ENCODE assay signal across 1 cellular context in the genomic region with DNA sequence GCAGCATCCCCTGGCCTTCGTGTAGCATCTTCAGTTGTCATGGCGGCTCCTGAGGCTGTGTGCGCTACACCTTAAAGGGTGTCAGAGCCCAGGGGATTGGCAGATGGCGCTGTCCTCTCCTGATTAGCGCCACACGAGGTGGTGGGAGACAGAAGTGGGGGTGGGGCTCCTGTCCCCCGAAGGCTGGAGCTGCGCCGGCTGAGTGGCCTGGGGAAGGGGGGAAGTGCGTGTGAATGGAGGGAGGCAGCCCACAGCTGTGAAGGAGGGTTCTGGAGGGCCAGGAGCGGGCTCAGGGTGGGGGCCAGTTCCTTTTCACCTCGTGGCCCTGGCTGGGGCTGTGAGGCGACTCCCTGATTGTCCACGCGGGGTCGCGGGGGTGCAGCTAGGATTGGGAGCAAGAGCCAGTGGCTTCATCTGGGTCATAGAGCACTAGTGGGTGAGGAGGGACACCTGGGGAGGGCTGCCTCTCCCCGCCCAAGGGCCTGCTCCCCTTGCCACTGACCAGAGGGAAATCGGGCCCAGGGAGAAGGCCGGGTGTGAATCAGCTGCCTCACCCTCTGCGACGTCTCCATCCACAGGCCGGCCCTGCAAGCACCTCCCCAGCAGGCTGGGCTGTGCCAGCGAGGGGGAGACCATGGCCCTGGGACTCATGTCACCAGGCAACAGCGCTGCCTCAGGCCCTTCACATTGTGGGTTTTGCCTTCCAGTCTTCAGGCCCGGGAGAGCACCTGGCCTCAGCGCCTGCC.
A peak's percentile ranks its signal among the peaks of the same experiment; 100 is the strongest.
TF ChIP-seq lines count a peak whose summit lies in the region.

No MANE protein-coding gene starts in this region.

TF ChIP-seq in K562, 482 proteins besides CTCF, POLR2A, EP300 and RAD21 (continued from another document and continues in another):
- TF ChIP-seq, protein P1, sequence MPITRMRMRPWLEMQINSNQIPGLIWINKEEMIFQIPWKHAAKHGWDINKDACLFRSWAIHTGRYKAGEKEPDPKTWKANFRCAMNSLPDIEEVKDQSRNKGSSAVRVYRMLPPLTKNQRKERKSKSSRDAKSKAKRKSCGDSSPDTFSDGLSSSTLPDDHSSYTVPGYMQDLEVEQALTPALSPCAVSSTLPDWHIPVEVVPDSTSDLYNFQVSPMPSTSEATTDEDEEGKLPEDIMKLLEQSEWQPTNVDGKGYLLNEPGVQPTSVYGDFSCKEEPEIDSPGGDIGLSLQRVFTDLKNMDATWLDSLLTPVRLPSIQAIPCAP (CRISPR knock-in tag; IDR thresholded peaks at IDR 0.05; ENCODE audit: borderline replicate concordance) = no peak
- no peak for TF ChIP-seq CBX8 (IDR thresholded peaks at IDR 0.05; ENCODE audit: borderline replicate concordance, extremely low read depth, low read depth, low read length, poor library complexity, severe bottlenecking)
- TF ChIP-seq SMARCE1 (IDR thresholded peaks at IDR 0.05) = no peak
- TF ChIP-seq HIVEP1 (CRISPR knock-in tag; IDR thresholded peaks at IDR 0.05) = no peak
- no peak for TF ChIP-seq ETV1 (tag; conservative IDR thresholded peaks at IDR 0.05; ENCODE audit: low read depth)
- TF ChIP-seq, protein P2, sequence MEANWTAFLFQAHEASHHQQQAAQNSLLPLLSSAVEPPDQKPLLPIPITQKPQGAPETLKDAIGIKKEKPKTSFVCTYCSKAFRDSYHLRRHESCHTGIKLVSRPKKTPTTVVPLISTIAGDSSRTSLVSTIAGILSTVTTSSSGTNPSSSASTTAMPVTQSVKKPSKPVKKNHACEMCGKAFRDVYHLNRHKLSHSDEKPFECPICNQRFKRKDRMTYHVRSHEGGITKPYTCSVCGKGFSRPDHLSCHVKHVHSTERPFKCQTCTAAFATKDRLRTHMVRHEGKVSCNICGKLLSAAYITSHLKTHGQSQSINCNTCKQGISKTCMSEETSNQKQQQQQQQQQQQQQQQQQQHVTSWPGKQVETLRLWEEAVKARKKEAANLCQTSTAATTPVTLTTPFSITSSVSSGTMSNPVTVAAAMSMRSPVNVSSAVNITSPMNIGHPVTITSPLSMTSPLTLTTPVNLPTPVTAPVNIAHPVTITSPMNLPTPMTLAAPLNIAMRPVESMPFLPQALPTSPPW (CRISPR knock-in tag; IDR thresholded peaks at IDR 0.05) = peak; percentile 76
- no peak for TF ChIP-seq BCL6 (CRISPR knock-in tag; IDR thresholded peaks at IDR 0.05)
- TF ChIP-seq, protein P3, sequence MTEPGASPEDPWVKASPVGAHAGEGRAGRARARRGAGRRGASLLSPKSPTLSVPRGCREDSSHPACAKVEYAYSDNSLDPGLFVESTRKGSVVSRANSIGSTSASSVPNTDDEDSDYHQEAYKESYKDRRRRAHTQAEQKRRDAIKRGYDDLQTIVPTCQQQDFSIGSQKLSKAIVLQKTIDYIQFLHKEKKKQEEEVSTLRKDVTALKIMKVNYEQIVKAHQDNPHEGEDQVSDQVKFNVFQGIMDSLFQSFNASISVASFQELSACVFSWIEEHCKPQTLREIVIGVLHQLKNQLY (CRISPR knock-in tag; conservative IDR thresholded peaks at IDR 0.05) = no peak
- TF ChIP-seq XRCC5 (IDR thresholded peaks at IDR 0.05; ENCODE audit: low read depth, low read length) = 0 out of 2 replicates have a peak, but pooled peaks have one; percentile 20
- TF ChIP-seq ZBTB7A (IDR thresholded peaks at IDR 0.05; ENCODE audit: borderline replicate concordance, control insufficient read depth, low read depth, low read length) = peak; percentile 82
- TF ChIP-seq ZNF431 (CRISPR knock-in tag; IDR thresholded peaks at IDR 0.05) = no peak
- TF ChIP-seq L3MBTL2 (IDR thresholded peaks at IDR 0.05) = peak; percentile 90
- no peak for TF ChIP-seq HNRNPK (IDR thresholded peaks at IDR 0.05; ENCODE audit: low read depth, low read length, poor library complexity, severe bottlenecking)
- TF ChIP-seq HDAC1 (IDR thresholded peaks at IDR 0.05) = peak in 1 of 2 experiments; percentile 35; a peak in 1 of 4 replicates
- no peak for TF ChIP-seq TRIM24 (IDR thresholded peaks at IDR 0.05)
- TF ChIP-seq SLC30A9 (CRISPR knock-in tag; IDR thresholded peaks at IDR 0.05) = no peak
- TF ChIP-seq PTRF (tag; IDR thresholded peaks at IDR 0.05) = no peak
- TF ChIP-seq IFI16 (CRISPR knock-in tag; IDR thresholded peaks at IDR 0.05) = no peak
- no peak for TF ChIP-seq NFE2L1 (tag; IDR thresholded peaks at IDR 0.05; ENCODE audit: borderline replicate concordance, low read depth)
- TF ChIP-seq PHF21A (IDR thresholded peaks at IDR 0.05; ENCODE audit: borderline replicate concordance, low read depth) = peak; percentile 72; the same call in 1 of the 2 replicates
- no peak for TF ChIP-seq HCFC1 (IDR thresholded peaks at IDR 0.05; ENCODE audit: low read depth, low read length)
- TF ChIP-seq RFX1 (IDR thresholded peaks at IDR 0.05) = peak; percentile 68; the same call in 1 of the 2 replicates
- TF ChIP-seq RFX7 (CRISPR knock-in tag; IDR thresholded peaks at IDR 0.05) = no peak
- TF ChIP-seq ELF2 (CRISPR knock-in tag; IDR thresholded peaks at IDR 0.05) = no peak
- no peak for TF ChIP-seq ZNF239 (CRISPR knock-in tag; IDR thresholded peaks at IDR 0.05)
- TF ChIP-seq, protein P4, sequence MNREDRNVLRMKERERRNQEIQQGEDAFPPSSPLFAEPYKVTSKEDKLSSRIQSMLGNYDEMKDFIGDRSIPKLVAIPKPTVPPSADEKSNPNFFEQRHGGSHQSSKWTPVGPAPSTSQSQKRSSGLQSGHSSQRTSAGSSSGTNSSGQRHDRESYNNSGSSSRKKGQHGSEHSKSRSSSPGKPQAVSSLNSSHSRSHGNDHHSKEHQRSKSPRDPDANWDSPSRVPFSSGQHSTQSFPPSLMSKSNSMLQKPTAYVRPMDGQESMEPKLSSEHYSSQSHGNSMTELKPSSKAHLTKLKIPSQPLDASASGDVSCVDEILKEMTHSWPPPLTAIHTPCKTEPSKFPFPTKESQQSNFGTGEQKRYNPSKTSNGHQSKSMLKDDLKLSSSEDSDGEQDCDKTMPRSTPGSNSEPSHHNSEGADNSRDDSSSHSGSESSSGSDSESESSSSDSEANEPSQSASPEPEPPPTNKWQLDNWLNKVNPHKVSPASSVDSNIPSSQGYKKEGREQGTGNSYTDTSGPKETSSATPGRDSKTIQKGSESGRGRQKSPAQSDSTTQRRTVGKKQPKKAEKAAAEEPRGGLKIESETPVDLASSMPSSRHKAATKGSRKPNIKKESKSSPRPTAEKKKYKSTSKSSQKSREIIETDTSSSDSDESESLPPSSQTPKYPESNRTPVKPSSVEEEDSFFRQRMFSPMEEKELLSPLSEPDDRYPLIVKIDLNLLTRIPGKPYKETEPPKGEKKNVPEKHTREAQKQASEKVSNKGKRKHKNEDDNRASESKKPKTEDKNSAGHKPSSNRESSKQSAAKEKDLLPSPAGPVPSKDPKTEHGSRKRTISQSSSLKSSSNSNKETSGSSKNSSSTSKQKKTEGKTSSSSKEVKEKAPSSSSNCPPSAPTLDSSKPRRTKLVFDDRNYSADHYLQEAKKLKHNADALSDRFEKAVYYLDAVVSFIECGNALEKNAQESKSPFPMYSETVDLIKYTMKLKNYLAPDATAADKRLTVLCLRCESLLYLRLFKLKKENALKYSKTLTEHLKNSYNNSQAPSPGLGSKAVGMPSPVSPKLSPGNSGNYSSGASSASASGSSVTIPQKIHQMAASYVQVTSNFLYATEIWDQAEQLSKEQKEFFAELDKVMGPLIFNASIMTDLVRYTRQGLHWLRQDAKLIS (CRISPR knock-in tag; IDR thresholded peaks at IDR 0.05) = no peak
- peak in 1 of 2 experiments; percentile 87; a peak in 2 of 4 replicates for TF ChIP-seq MAZ (CRISPR knock-in tag; conservative IDR thresholded peaks at IDR 0.05 in 1 of 2, IDR thresholded peaks at IDR 0.05 in 1 of 2)
- TF ChIP-seq RHOXF2B (CRISPR knock-in tag; conservative IDR thresholded peaks at IDR 0.05) = no peak
- no peak for TF ChIP-seq SRSF9 (IDR thresholded peaks at IDR 0.05; ENCODE audit: borderline replicate concordance, low read depth, low read length)
- TF ChIP-seq ZNF133 (CRISPR knock-in tag; IDR thresholded peaks at IDR 0.05) = no peak
- no peak for TF ChIP-seq U2AF1 (optimal IDR thresholded peaks at IDR 0.05; ENCODE audit: low read depth, low read length)
- peak in 1 of 3 experiments; percentile 75 for TF ChIP-seq YY1 (IDR thresholded peaks at IDR 0.05; ENCODE audit: borderline replicate concordance in 1 of 3, control insufficient read depth in 1 of 3, extremely low read depth in 1 of 3, insufficient read depth in 3 of 3, insufficient read length in 1 of 3, insufficient replicate concordance in 2 of 3, low read depth in 1 of 3, low read length in 2 of 3)
- TF ChIP-seq KAT8 (IDR thresholded peaks at IDR 0.05; ENCODE audit: low read depth) = no peak
- no peak for TF ChIP-seq MXI1 (IDR thresholded peaks at IDR 0.05; ENCODE audit: low read depth, low read length)
- TF ChIP-seq ZNF174 (CRISPR knock-in tag; IDR thresholded peaks at IDR 0.05) = no peak
- no peak for TF ChIP-seq SMARCC2 (IDR thresholded peaks at IDR 0.05; ENCODE audit: low read depth)
- no peak for TF ChIP-seq CEBPG (CRISPR knock-in tag; IDR thresholded peaks at IDR 0.05)
- no peak for TF ChIP-seq CEBPG (tag; conservative IDR thresholded peaks at IDR 0.05 in 1 of 2, IDR thresholded peaks at IDR 0.05 in 1 of 2)
- no peak for TF ChIP-seq SIN3B (IDR thresholded peaks at IDR 0.05; ENCODE audit: low read depth)
- TF ChIP-seq ZC3H11A (IDR thresholded peaks at IDR 0.05; ENCODE audit: low read depth, low read length) = no peak
- peak; percentile 54; the same call in 1 of the 2 replicates for TF ChIP-seq RBFOX2 (IDR thresholded peaks at IDR 0.05; ENCODE audit: low read depth, low read length)
- TF ChIP-seq, protein P5, sequence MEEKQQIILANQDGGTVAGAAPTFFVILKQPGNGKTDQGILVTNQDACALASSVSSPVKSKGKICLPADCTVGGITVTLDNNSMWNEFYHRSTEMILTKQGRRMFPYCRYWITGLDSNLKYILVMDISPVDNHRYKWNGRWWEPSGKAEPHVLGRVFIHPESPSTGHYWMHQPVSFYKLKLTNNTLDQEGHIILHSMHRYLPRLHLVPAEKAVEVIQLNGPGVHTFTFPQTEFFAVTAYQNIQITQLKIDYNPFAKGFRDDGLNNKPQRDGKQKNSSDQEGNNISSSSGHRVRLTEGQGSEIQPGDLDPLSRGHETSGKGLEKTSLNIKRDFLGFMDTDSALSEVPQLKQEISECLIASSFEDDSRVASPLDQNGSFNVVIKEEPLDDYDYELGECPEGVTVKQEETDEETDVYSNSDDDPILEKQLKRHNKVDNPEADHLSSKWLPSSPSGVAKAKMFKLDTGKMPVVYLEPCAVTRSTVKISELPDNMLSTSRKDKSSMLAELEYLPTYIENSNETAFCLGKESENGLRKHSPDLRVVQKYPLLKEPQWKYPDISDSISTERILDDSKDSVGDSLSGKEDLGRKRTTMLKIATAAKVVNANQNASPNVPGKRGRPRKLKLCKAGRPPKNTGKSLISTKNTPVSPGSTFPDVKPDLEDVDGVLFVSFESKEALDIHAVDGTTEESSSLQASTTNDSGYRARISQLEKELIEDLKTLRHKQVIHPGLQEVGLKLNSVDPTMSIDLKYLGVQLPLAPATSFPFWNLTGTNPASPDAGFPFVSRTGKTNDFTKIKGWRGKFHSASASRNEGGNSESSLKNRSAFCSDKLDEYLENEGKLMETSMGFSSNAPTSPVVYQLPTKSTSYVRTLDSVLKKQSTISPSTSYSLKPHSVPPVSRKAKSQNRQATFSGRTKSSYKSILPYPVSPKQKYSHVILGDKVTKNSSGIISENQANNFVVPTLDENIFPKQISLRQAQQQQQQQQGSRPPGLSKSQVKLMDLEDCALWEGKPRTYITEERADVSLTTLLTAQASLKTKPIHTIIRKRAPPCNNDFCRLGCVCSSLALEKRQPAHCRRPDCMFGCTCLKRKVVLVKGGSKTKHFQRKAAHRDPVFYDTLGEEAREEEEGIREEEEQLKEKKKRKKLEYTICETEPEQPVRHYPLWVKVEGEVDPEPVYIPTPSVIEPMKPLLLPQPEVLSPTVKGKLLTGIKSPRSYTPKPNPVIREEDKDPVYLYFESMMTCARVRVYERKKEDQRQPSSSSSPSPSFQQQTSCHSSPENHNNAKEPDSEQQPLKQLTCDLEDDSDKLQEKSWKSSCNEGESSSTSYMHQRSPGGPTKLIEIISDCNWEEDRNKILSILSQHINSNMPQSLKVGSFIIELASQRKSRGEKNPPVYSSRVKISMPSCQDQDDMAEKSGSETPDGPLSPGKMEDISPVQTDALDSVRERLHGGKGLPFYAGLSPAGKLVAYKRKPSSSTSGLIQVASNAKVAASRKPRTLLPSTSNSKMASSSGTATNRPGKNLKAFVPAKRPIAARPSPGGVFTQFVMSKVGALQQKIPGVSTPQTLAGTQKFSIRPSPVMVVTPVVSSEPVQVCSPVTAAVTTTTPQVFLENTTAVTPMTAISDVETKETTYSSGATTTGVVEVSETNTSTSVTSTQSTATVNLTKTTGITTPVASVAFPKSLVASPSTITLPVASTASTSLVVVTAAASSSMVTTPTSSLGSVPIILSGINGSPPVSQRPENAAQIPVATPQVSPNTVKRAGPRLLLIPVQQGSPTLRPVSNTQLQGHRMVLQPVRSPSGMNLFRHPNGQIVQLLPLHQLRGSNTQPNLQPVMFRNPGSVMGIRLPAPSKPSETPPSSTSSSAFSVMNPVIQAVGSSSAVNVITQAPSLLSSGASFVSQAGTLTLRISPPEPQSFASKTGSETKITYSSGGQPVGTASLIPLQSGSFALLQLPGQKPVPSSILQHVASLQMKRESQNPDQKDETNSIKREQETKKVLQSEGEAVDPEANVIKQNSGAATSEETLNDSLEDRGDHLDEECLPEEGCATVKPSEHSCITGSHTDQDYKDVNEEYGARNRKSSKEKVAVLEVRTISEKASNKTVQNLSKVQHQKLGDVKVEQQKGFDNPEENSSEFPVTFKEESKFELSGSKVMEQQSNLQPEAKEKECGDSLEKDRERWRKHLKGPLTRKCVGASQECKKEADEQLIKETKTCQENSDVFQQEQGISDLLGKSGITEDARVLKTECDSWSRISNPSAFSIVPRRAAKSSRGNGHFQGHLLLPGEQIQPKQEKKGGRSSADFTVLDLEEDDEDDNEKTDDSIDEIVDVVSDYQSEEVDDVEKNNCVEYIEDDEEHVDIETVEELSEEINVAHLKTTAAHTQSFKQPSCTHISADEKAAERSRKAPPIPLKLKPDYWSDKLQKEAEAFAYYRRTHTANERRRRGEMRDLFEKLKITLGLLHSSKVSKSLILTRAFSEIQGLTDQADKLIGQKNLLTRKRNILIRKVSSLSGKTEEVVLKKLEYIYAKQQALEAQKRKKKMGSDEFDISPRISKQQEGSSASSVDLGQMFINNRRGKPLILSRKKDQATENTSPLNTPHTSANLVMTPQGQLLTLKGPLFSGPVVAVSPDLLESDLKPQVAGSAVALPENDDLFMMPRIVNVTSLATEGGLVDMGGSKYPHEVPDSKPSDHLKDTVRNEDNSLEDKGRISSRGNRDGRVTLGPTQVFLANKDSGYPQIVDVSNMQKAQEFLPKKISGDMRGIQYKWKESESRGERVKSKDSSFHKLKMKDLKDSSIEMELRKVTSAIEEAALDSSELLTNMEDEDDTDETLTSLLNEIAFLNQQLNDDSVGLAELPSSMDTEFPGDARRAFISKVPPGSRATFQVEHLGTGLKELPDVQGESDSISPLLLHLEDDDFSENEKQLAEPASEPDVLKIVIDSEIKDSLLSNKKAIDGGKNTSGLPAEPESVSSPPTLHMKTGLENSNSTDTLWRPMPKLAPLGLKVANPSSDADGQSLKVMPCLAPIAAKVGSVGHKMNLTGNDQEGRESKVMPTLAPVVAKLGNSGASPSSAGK (IDR thresholded peaks at IDR 0.05) = peak; percentile 92
- TF ChIP-seq, protein P6, sequence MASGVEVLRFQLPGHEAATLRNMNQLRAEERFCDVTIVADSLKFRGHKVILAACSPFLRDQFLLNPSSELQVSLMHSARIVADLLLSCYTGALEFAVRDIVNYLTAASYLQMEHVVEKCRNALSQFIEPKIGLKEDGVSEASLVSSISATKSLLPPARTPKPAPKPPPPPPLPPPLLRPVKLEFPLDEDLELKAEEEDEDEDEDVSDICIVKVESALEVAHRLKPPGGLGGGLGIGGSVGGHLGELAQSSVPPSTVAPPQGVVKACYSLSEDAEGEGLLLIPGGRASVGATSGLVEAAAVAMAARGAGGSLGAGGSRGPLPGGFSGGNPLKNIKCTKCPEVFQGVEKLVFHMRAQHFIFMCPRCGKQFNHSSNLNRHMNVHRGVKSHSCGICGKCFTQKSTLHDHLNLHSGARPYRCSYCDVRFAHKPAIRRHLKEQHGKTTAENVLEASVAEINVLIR (CRISPR knock-in tag; IDR thresholded peaks at IDR 0.05) = no peak
